Comparison of ENCODE assay signal across 1 cellular context in the genomic region with DNA sequence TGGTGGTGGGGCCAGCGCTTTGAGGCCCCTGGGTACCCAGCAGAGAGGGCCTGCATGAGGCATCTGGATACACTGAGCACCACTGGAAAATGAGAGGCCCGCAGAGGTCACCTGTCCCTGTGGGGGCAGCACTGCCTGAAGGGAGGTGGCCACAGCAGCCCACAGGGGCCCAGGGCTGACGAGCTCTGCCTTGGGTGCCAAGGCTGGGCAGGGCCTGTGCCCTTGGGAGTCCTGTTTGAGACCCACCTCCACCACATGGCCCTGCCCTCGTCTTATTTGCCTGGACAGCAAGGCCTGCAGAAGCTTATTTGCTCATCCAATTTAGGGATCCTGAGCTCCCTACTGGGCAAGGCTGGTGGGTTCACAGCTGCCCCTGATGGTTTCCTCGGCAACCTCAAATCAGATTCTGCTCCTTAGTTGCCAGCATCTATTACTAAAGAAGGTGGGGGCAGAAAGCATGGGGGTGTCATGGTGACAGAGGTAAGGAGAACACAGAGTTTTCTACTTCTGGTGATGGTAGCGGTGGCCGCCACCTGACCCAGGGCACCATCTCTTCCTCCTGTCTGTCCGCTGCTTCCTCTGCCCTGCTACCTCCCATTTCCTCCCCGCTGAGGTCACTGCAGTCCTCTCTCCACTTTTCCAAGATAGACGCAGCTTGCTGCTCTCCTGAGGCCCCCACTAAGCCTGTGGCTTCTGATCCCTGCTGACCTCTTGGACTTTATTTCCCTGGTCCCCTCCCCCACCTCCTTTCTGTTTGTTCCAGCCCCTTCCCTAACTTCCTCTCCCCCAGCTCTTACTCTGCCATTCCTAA.
TF ChIP-seq lines count a peak whose summit lies in the region.

No MANE protein-coding gene starts in this region.

TF ChIP-seq in HepG2, 621 proteins besides CTCF, POLR2A, EP300 and RAD21 (continued from another document and continues in another):
- TF ChIP-seq, protein P1, sequence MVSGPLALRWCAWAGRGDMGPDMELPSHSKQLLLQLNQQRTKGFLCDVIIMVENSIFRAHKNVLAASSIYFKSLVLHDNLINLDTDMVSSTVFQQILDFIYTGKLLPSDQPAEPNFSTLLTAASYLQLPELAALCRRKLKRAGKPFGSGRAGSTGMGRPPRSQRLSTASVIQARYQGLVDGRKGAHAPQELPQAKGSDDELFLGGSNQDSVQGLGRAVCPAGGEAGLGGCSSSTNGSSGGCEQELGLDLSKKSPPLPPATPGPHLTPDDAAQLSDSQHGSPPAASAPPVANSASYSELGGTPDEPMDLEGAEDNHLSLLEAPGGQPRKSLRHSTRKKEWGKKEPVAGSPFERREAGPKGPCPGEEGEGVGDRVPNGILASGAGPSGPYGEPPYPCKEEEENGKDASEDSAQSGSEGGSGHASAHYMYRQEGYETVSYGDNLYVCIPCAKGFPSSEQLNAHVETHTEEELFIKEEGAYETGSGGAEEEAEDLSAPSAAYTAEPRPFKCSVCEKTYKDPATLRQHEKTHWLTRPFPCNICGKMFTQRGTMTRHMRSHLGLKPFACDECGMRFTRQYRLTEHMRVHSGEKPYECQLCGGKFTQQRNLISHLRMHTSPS (CRISPR knock-in tag; IDR thresholded peaks at IDR 0.05; ENCODE audit: low read depth) = peak; percentile 32; the same call in 1 of the 2 replicates
- TF ChIP-seq ZNF281 (CRISPR knock-in tag; IDR thresholded peaks at IDR 0.05; ENCODE audit: borderline replicate concordance) = peak; percentile 84; the same call in 1 of the 2 replicates
- TF ChIP-seq RCOR2 (CRISPR knock-in tag; IDR thresholded peaks at IDR 0.05) = no peak
- no peak for TF ChIP-seq CREM (IDR thresholded peaks at IDR 0.05)
- TF ChIP-seq CREM (CRISPR knock-in tag; IDR thresholded peaks at IDR 0.05) = no peak
- TF ChIP-seq FIP1L1 (IDR thresholded peaks at IDR 0.05; ENCODE audit: borderline replicate concordance, insufficient read depth, low read depth, low read length) = no peak
- TF ChIP-seq MTF1 (CRISPR knock-in tag; IDR thresholded peaks at IDR 0.05) = no peak
- TF ChIP-seq ISX (CRISPR knock-in tag; conservative IDR thresholded peaks at IDR 0.05) = no peak
- TF ChIP-seq NBN (conservative IDR thresholded peaks at IDR 0.05) = no peak
- no peak for TF ChIP-seq LCORL (IDR thresholded peaks at IDR 0.05)
- TF ChIP-seq LCORL (CRISPR knock-in tag; IDR thresholded peaks at IDR 0.05) = peak; percentile 25; the same call in 1 of the 2 replicates
- TF ChIP-seq ZNF589 (CRISPR knock-in tag; conservative IDR thresholded peaks at IDR 0.05) = no peak
- no peak for TF ChIP-seq GPN1 (CRISPR knock-in tag; IDR thresholded peaks at IDR 0.05; ENCODE audit: borderline replicate concordance)
- TF ChIP-seq ZNF776 (CRISPR knock-in tag; IDR thresholded peaks at IDR 0.05) = no peak
- no peak for TF ChIP-seq KLF9 (CRISPR knock-in tag; IDR thresholded peaks at IDR 0.05; ENCODE audit: low read depth)
- TF ChIP-seq ZNF614 (CRISPR knock-in tag; IDR thresholded peaks at IDR 0.05; ENCODE audit: borderline replicate concordance) = no peak
- no peak for TF ChIP-seq MNT (IDR thresholded peaks at IDR 0.05)
- TF ChIP-seq ELF3 (CRISPR knock-in tag; IDR thresholded peaks at IDR 0.05) = peak; percentile 39; the same call in 1 of the 2 replicates
- TF ChIP-seq NFYB (CRISPR knock-in tag; IDR thresholded peaks at IDR 0.05) = no peak
- TF ChIP-seq, protein P2, sequence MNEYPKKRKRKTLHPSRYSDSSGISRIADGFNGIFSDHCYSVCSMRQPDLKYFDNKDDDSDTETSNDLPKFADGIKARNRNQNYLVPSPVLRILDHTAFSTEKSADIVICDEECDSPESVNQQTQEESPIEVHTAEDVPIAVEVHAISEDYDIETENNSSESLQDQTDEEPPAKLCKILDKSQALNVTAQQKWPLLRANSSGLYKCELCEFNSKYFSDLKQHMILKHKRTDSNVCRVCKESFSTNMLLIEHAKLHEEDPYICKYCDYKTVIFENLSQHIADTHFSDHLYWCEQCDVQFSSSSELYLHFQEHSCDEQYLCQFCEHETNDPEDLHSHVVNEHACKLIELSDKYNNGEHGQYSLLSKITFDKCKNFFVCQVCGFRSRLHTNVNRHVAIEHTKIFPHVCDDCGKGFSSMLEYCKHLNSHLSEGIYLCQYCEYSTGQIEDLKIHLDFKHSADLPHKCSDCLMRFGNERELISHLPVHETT (CRISPR knock-in tag; conservative IDR thresholded peaks at IDR 0.05) = no peak
- TF ChIP-seq ZNF253 (CRISPR knock-in tag; IDR thresholded peaks at IDR 0.05; ENCODE audit: borderline replicate concordance) = no peak
- TF ChIP-seq PAWR (CRISPR knock-in tag; IDR thresholded peaks at IDR 0.05; ENCODE audit: borderline replicate concordance) = no peak
- no peak for TF ChIP-seq ZBTB42 (CRISPR knock-in tag; IDR thresholded peaks at IDR 0.05)
- TF ChIP-seq ZHX2 (IDR thresholded peaks at IDR 0.05; ENCODE audit: low read depth) = no peak
- TF ChIP-seq ZHX2 (CRISPR knock-in tag; IDR thresholded peaks at IDR 0.05; ENCODE audit: borderline replicate concordance) = no peak
- TF ChIP-seq ZNF678 (CRISPR knock-in tag; IDR thresholded peaks at IDR 0.05) = no peak
- no peak for TF ChIP-seq BRCA1 (CRISPR knock-in tag; IDR thresholded peaks at IDR 0.05)
- TF ChIP-seq CHD4 (IDR thresholded peaks at IDR 0.05; ENCODE audit: borderline replicate concordance, low read length) = no peak
- TF ChIP-seq MIER3 (CRISPR knock-in tag; IDR thresholded peaks at IDR 0.05; ENCODE audit: borderline replicate concordance) = no peak
- TF ChIP-seq HNF4A (CRISPR knock-in tag; IDR thresholded peaks at IDR 0.05) = peak; percentile 54
- TF ChIP-seq, protein P3, sequence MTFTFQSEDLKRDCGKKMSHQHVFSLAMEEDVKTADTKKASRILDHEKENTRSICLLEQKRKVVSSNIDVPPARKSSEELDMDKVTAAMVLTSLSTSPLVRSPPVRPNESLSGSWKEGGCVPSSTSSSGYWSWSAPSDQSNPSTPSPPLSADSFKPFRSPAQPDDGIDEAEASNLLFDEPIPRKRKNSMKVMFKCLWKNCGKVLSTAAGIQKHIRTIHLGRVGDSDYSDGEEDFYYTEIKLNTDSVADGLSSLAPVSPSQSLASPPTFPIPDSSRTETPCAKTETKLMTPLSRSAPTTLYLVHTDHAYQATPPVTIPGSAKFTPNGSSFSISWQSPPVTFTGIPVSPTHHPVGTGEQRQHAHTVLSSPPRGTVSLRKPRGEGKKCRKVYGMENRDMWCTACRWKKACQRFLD (CRISPR knock-in tag; IDR thresholded peaks at IDR 0.05; ENCODE audit: borderline replicate concordance) = no peak
- no peak for TF ChIP-seq BORCS8-MEF2B (CRISPR knock-in tag; IDR thresholded peaks at IDR 0.05)
- no peak for TF ChIP-seq MAFK (conservative IDR thresholded peaks at IDR 0.05 in 1 of 2, IDR thresholded peaks at IDR 0.05 in 1 of 2; ENCODE audit: low read length in 2 of 2)
- TF ChIP-seq RXRB (CRISPR knock-in tag; IDR thresholded peaks at IDR 0.05; ENCODE audit: borderline replicate concordance) = 0 out of 2 replicates have a peak, but pooled peaks have one; percentile 19
- TF ChIP-seq, protein P4, sequence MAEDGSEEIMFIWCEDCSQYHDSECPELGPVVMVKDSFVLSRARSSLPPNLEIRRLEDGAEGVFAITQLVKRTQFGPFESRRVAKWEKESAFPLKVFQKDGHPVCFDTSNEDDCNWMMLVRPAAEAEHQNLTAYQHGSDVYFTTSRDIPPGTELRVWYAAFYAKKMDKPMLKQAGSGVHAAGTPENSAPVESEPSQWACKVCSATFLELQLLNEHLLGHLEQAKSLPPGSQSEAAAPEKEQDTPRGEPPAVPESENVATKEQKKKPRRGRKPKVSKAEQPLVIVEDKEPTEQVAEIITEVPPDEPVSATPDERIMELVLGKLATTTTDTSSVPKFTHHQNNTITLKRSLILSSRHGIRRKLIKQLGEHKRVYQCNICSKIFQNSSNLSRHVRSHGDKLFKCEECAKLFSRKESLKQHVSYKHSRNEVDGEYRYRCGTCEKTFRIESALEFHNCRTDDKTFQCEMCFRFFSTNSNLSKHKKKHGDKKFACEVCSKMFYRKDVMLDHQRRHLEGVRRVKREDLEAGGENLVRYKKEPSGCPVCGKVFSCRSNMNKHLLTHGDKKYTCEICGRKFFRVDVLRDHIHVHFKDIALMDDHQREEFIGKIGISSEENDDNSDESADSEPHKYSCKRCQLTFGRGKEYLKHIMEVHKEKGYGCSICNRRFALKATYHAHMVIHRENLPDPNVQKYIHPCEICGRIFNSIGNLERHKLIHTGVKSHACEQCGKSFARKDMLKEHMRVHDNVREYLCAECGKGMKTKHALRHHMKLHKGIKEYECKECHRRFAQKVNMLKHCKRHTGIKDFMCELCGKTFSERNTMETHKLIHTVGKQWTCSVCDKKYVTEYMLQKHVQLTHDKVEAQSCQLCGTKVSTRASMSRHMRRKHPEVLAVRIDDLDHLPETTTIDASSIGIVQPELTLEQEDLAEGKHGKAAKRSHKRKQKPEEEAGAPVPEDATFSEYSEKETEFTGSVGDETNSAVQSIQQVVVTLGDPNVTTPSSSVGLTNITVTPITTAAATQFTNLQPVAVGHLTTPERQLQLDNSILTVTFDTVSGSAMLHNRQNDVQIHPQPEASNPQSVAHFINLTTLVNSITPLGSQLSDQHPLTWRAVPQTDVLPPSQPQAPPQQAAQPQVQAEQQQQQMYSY (CRISPR knock-in tag; IDR thresholded peaks at IDR 0.05) = no peak
- peak; percentile 41; the same call in 1 of the 2 replicates for TF ChIP-seq MAX (IDR thresholded peaks at IDR 0.05)
- TF ChIP-seq MYC (CRISPR knock-in tag; IDR thresholded peaks at IDR 0.05; ENCODE audit: borderline replicate concordance) = no peak
- no peak for TF ChIP-seq ZNF562 (CRISPR knock-in tag; IDR thresholded peaks at IDR 0.05; ENCODE audit: borderline replicate concordance)
- no peak for TF ChIP-seq ZNF768 (CRISPR knock-in tag; IDR thresholded peaks at IDR 0.05)
